In the genomic region with DNA sequence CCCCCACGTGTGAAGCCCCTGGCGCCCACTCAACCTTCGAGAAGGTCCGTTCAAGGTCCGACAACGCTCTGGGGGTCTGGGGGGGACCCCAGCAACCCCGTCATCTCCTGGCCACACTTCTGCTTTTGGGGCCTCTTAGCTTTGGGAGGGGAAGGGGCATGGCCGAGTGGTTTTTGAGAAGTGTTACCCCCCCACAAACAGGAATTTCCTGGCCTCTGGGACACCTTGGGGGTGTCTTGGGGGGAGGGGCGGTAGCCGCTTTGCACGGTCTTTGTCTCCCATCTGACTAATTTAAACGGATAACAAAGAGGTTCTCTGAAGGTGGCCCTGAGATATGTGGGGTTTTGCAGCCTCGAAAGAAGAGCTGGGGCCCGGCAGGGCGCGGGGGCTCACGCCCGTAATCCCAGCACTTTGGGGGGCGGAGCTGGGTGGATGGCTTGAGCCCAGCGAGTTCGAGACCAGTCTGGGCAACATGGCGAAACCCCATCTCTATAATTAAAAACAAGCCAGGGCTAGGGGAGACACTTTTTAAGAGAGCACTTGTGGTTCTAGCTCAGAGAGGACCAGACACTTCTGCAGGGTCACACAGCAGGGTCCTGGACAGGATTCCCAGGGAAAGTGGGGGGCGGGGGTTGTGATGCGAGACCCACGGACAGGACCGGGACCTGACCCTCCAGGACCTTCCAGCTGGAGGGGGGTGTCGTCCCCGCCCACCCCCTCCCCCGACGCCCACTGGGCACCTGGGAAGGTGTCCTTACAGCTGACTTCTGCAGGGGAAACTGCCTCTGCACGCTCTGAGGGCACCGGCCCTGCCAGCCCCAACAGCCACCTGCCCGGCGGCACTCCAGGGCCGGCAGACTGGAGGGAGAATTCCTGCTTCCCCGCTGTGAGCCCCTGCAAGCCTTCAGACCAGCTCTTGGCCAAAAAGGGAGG, we compare ENCODE assay signal across 8 cellular contexts. TPM values are rescaled to one million over a fixed set of nuclear protein-coding genes. Genes with fewer than 3 reads are reported as not detected.
DNase-seq lines count a peak whose midpoint lies in the region; TF ChIP-seq lines count a peak whose summit lies in the region.

No MANE protein-coding gene starts in this region.

- intact Hi-C loops in esophagus muscularis mucosa (cut with DNase I), result no loop called here

- peaks cover 2% of the 10 kb centered on the region for H3K36me3 Mint-ChIP-seq in neural crest cell (ENCODE audit: low read depth)

- H3K27ac Mint-ChIP-seq in neural crest cell (ENCODE audit: unreplicated experiment), result peak overlapping the region; percentile 83

- H3K27ac ChIP-seq in VCaP (peak overlapping the region; percentile 57; the same call in 1 of the 2 replicates), esophagus muscularis mucosa (replicated peaks in 1 of 4) (peak overlapping the region; percentile 96 to 100 (median 98))

- H3K4me3 ChIP-seq in AG04449 (ENCODE audit: low read depth, low read length) (peak overlapping the region; percentile 96), H7 (ENCODE audit: insufficient read depth, low read depth, low read length) (peak overlapping the region; percentile 94), esophagus muscularis mucosa (peak overlapping the region; percentile 68 to 96 (median 86))

- 4% methylated on average over 25 of the region's 36 CpGs for WGBS in esophagus muscularis mucosa

- no peak for TF ChIP-seq CTCF in AG04449 (IDR thresholded peaks at IDR 0.05; ENCODE audit: insufficient read depth, low read length, missing control alignments)
- TF ChIP-seq CTCF in VCaP (conservative IDR thresholded peaks at IDR 0.05), result no peak
- TF ChIP-seq CTCF in esophagus muscularis mucosa (IDR thresholded peaks at IDR 0.05), result no peak
- no peak for TF ChIP-seq CTCF in neural crest cell (conservative IDR thresholded peaks at IDR 0.05)

- H3K4me1 Mint-ChIP-seq in neural crest cell, result peaks cover 9% of the 10 kb centered on the region

- H3K36me3 ChIP-seq in H7 (replicated peaks; ENCODE audit: control insufficient read depth, insufficient read depth, low read length) (peaks cover 5% of the 10 kb centered on the region), esophagus muscularis mucosa (peaks cover 9 to 19% (median 12%) of the 10 kb centered on the region in 4 donors)

- POLR2A ChIA-PET in AG04449 (lab: Yijun Ruan, JAX), result interaction anchor here (0.6 to 8.0 kb wide), 11 partner anchors 12 to 242 kb away, joined by 3 to 104 read pairs (median 3); a partner anchor contains a TSS

- no peak for DNase-seq in AG04449 (ENCODE audit: low read depth, low spot score)
- DNase-seq in H7, result no peak
- no peak for DNase-seq in esophagus muscularis mucosa (ENCODE audit: extremely low spot score)
- no peak for DNase-seq in neural crest cell (ENCODE audit: low read depth, low spot score)
- no peak for DNase-seq in effector CD4-positive, alpha-beta T cell
- no peak for DNase-seq in NCI-H2081 (lab: John Stamatoyannopoulos, UW)
- DNase-seq in occipital lobe (lab: John Stamatoyannopoulos, UW), result no peak

- no peaks in the 10 kb centered on the region for H3K9me3 Mint-ChIP-seq in neural crest cell

- no peaks in the 10 kb centered on the region for H3K27me3 Mint-ChIP-seq in neural crest cell (ENCODE audit: low read depth)

- peak overlapping the region; percentile 92 for H3K4me3 Mint-ChIP-seq in neural crest cell

- no peak for TF ChIP-seq POLR2A in esophagus muscularis mucosa (IDR thresholded peaks at IDR 0.05; ENCODE audit: low read depth)

- TF ChIP-seq EP300 in esophagus muscularis mucosa (IDR thresholded peaks at IDR 0.05), result no peak

- no peaks in the 10 kb centered on the region for H3K9me3 ChIP-seq in esophagus muscularis mucosa

- H3K27me3 ChIP-seq in H7 (ENCODE audit: control insufficient read depth, insufficient read depth, low read length) (no peaks in the 10 kb centered on the region), esophagus muscularis mucosa (peaks cover 0 to 8% (median 0%) of the 10 kb centered on the region in 4 donors)

- H3K4me1 ChIP-seq in esophagus muscularis mucosa, result peaks cover 31 to 70% (median 66%) of the 10 kb centered on the region in 4 donors

- CTCF ChIA-PET in AG04449 (lab: Yijun Ruan, JAX), result interaction anchor here (0.6 to 4.2 kb wide), 6 partner anchors 13 to 217 kb away, joined by 3 to 19 read pairs (median 5); a partner anchor contains a TSS

RNA-seq across cellular contexts. Expression of a gene that starts 0.9 kb away (rescaled TPM):
- 440 and 495 TPM in 2 replicates for total RNA-seq in H7 (2014; rRNA removed; shearing (Covaris generic))
- 10 to 100 TPM; 47.3 to 98.1 (median 81.3) TPM for total RNA-seq in esophagus muscularis mucosa
- 140 and 141 TPM in 2 replicates for total RNA-seq in neural crest cell
- 9.5 TPM for total RNA-seq in occipital lobe

RNA-seq across cellular contexts. Expression of a gene that starts 6.0 kb away (rescaled TPM):
- total RNA-seq in H7 (2014; rRNA removed; shearing (Covaris generic)), result not detected in 2 replicates
- total RNA-seq in esophagus muscularis mucosa (not detected), neural crest cell (not detected in 2 replicates), occipital lobe (not detected)

RNA-seq across cellular contexts. Expression of a gene that starts 6.4 kb away (rescaled TPM):
- total RNA-seq in H7 (2014; rRNA removed; shearing (Covaris generic)), result 153 and 185 TPM in 2 replicates
- 100 to 1,000 TPM; 129 to 187 (median 160) TPM for total RNA-seq in esophagus muscularis mucosa
- total RNA-seq in neural crest cell, result 164 and 170 TPM in 2 replicates
- 33.8 TPM for total RNA-seq in occipital lobe

RNA-seq across cellular contexts. Expression of a gene that starts 12.6 kb away (rescaled TPM):
- 17.9 and 19.7 TPM in 2 replicates for total RNA-seq in H7 (2014; rRNA removed; shearing (Covaris generic))
- 1 to 10 TPM; 3.9 to 9.5 (median 6.9) TPM for total RNA-seq in esophagus muscularis mucosa
- total RNA-seq in neural crest cell, result 12.8 and 16.3 TPM in 2 replicates
- total RNA-seq in occipital lobe, result 0.78 TPM

RNA-seq across cellular contexts. Expression of a gene that starts 27.1 kb away (rescaled TPM):
- 0.03 and 0.07 TPM in 2 replicates for total RNA-seq in H7 (2014; rRNA removed; shearing (Covaris generic))
- under 1 TPM in 2 of 4 donors, not detected in 2; 0.13 to 0.17 TPM for total RNA-seq in esophagus muscularis mucosa
- 0.12 TPM in 1 of 2 replicates, not detected in the other for total RNA-seq in neural crest cell
- not detected for total RNA-seq in occipital lobe
